Comparison of ENCODE assay signal across 7 cellular contexts in genomic region chr3:53806182-53807116, GRCh38. TPM values are rescaled to one million over a fixed set of nuclear protein-coding genes. Genes with fewer than 3 reads are reported as not detected.
A peak's percentile ranks its signal among the peaks of the same experiment; 100 is the strongest.
DNase-seq lines count a peak whose midpoint lies in the region; ATAC-seq and TF ChIP-seq lines count a peak whose summit lies in the region.

No MANE protein-coding gene starts in this region.

- intact Hi-C loops in testis (cut with DNase I; ENCODE audit: low total_unique reads) = no loop called here

- no peak overlapping the region for H3K4me2 ChIP-seq in hepatocyte

- H2AFZ ChIP-seq in hepatocyte = no peak overlapping the region

- H3K36me3 ChIP-seq in RWPE2 (ENCODE audit: low read depth) (no peaks in the 10 kb centered on the region), hepatocyte (replicated peaks; ENCODE audit: insufficient read depth, low read depth) (no peaks in the 10 kb centered on the region), testis (ENCODE audit: low read depth, missing control alignments) (no peaks in the 10 kb centered on the region), H7 (replicated peaks; ENCODE audit: control insufficient read depth, insufficient read depth, low read length) (no peaks in the 10 kb centered on the region)

- TF ChIP-seq POLR2A in testis (IDR thresholded peaks at IDR 0.05) = no peak

- TF ChIP-seq CTCF in RWPE2 (IDR thresholded peaks at IDR 0.05; ENCODE audit: poor library complexity, severe bottlenecking) = no peak
- TF ChIP-seq CTCF in hepatocyte (IDR thresholded peaks at IDR 0.05; ENCODE audit: poor library complexity) = no peak
- no peak for TF ChIP-seq CTCF in testis (IDR thresholded peaks at IDR 0.05)

- H3K9me2 ChIP-seq in hepatocyte (replicated peaks; ENCODE audit: insufficient read depth) = no peaks in the 10 kb centered on the region

- peak; percentile 69 for ATAC-seq in GM19463 (IDR thresholded peaks at IDR 0.05; ENCODE audit: unreplicated experiment)
- ATAC-seq in RWPE2 (ENCODE audit: low read depth) = peak; percentile 22; the same call in 2 of the 3 replicates

- H3K4me1 ChIP-seq in RWPE2 (ENCODE audit: insufficient read depth, poor library complexity, severe bottlenecking) (no peaks in the 10 kb centered on the region), hepatocyte (ENCODE audit: insufficient read depth) (peaks cover 25% of the 10 kb centered on the region), testis (peaks cover 6% of the 10 kb centered on the region)

- H3K9me3 ChIP-seq in RWPE2 (ENCODE audit: severe bottlenecking) (no peaks in the 10 kb centered on the region), hepatocyte (ENCODE audit: low read depth) (no peaks in the 10 kb centered on the region), testis (no peaks in the 10 kb centered on the region)

- no peaks in the 10 kb centered on the region for H4K20me1 ChIP-seq in hepatocyte (ENCODE audit: insufficient read depth, poor library complexity, severe bottlenecking)

- no peak overlapping the region for H3K27ac ChIP-seq in RWPE2 (ENCODE audit: poor library complexity, severe bottlenecking)
- peak overlapping the region; percentile 86 for H3K27ac ChIP-seq in hepatocyte
- no peak overlapping the region for H3K27ac ChIP-seq in testis

- 74% methylated on average over 10 of the region's 10 CpGs for WGBS in hepatocyte (ENCODE audit: low lambda C conversion rate, missing lambda C conversion rate)
- WGBS in testis, 2 donors = 71 to 83% methylated on average over 9 to 10 of the region's 10 CpGs

- H3K79me2 ChIP-seq in hepatocyte = no peaks in the 10 kb centered on the region

- no peak for DNase-seq in RWPE2 (ENCODE audit: low spot score)
- peak; percentile 60 for DNase-seq in hepatocyte (ENCODE audit: low spot score)
- peak; percentile 12 for DNase-seq in testis
- DNase-seq in H7 = no peak
- DNase-seq in DMS79 (lab: John Stamatoyannopoulos, UW) = no peak
- no peak for DNase-seq in midbrain (lab: John Stamatoyannopoulos, UW)

- H3K27me3 ChIP-seq in RWPE2 (ENCODE audit: insufficient read depth, poor library complexity, severe bottlenecking) (no peaks in the 10 kb centered on the region), hepatocyte (no peaks in the 10 kb centered on the region), testis (no peaks in the 10 kb centered on the region), H7 (ENCODE audit: control insufficient read depth, insufficient read depth, low read length) (no peaks in the 10 kb centered on the region; the same call in 1 of the 2 replicates)

- H3K4me3 ChIP-seq in RWPE2 (ENCODE audit: severe bottlenecking) (no peak overlapping the region), hepatocyte (no peak overlapping the region), testis (no peak overlapping the region), H7 (ENCODE audit: insufficient read depth, low read depth, low read length) (no peak overlapping the region)

RNA-seq across cellular contexts. Expression of gene CHDH, which starts 39.8 kb away (rescaled TPM):
- total RNA-seq in hepatocyte (30.1 and 62.6 TPM in 2 replicates), testis (10 to 100 TPM; 28.1 to 41.4 TPM)
- polyA plus RNA-seq in hepatocyte (29.1 and 31.1 TPM in 2 replicates), testis (ENCODE audit: insufficient read depth, low read depth, low replicate concordance) (13.5 TPM)
- 8.8 and 11.7 TPM in 2 replicates for total RNA-seq in H7 (2014; rRNA removed; shearing (Covaris generic))

RNA-seq across cellular contexts. Expression of gene IL17RB, which starts 39.9 kb away (rescaled TPM):
- total RNA-seq in hepatocyte (17.4 and 19.5 TPM in 2 replicates), testis (10 to 100 TPM in 1 of 2 donors, 1 to 10 TPM in 1; 9.5 to 17.5 TPM)
- polyA plus RNA-seq in hepatocyte (12.8 and 14.1 TPM in 2 replicates), testis (ENCODE audit: insufficient read depth, low read depth, low replicate concordance) (5.8 TPM)
- 7.2 and 8.9 TPM in 2 replicates for total RNA-seq in H7 (2014; rRNA removed; shearing (Covaris generic))

Comparison
In these comparisons a context has a peak if more than half of its experiments do, and no peak if none do; other contexts are left out.
1. DNase-seq: peak in hepatocyte (single experiment) and testis (single experiment); none in RWPE2 (single experiment), H7 (single experiment), DMS79 (single experiment) and midbrain (single experiment).